Comparison of ENCODE assay signal across 11 cellular contexts in the genomic region with DNA sequence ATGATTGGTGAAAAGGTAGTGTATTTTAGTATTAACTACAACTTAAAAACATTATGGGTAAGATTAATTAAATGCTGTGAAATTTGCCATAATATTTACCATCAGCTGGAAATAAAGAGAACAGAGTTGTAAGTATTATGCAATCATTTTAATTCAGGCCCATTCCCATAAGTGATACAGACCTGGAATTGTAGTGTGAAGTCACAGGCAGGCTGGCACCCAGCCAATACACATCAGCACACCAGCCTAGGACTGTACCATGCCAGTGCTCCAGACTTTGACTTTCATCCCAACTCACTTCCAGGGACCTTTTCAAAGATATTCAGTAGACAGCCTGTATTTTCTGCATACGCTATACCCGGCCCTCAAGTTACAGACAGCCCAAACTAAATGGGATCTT.
DNase-seq lines count a peak whose midpoint lies in the region; ATAC-seq, FAIRE-seq and TF ChIP-seq lines count a peak whose summit lies in the region.
"Had no signal": no experiment of that assay in that cellular context is flagged by ENCODE, and none has a peak within 500 bp of the region (broad histone marks: within the 10 kb centered on the region; RNA-seq: fewer than 3 reads in every experiment).

No MANE protein-coding gene starts in this region.

- H2AFZ ChIP-seq in K562 (ENCODE audit: low read depth, low read length), result no peak overlapping the region
- no peak overlapping the region for H2AFZ ChIP-seq in H9 (ENCODE audit: low read length)

- in situ Hi-C loops in K562 (cut with MboI), result no loop called here

- H2BK120ac ChIP-seq in H9 (ENCODE audit: low read depth, low read length, poor library complexity, severe bottlenecking), result no peak overlapping the region

- H3T11ph ChIP-seq in H9 (ENCODE audit: low read length), result no peak overlapping the region

- H3K4me2 ChIP-seq in K562 (ENCODE audit: insufficient read depth, low read length) (no peak overlapping the region), H9 (ENCODE audit: insufficient read depth, insufficient read length, low read length) (no peak overlapping the region)

- BruUV-seq in K562 (replicated peaks; lab: Mats Ljungman, UMichigan), result no TSS peak

- no peak for TF ChIP-seq CTCF in K562 (IDR thresholded peaks at IDR 0.05 in 2 of 3, conservative IDR thresholded peaks at IDR 0.05 in 1 of 3; ENCODE audit: insufficient read depth in 2 of 3, low read depth in 1 of 3, low read length in 3 of 3)
- TF ChIP-seq CTCF in right atrium auricular region (IDR thresholded peaks at IDR 0.05), result no peak
- no peak for TF ChIP-seq CTCF in H9 (conservative IDR thresholded peaks at IDR 0.05)

- no peak overlapping the region for H2AK5ac ChIP-seq in H9 (ENCODE audit: insufficient read length, low read length)

- no peak overlapping the region for H3K4me3 Mint-ChIP-seq in H9

- H2BK15ac ChIP-seq in H9 (ENCODE audit: low read depth, low read length), result no peak overlapping the region

- ATAC-seq in K562 (no peak), HG03196 (IDR thresholded peaks at IDR 0.05; ENCODE audit: unreplicated experiment) (no peak), HG03039 (IDR thresholded peaks at IDR 0.05; ENCODE audit: unreplicated experiment) (no peak)

- H4K8ac ChIP-seq in H9 (replicated peaks; ENCODE audit: insufficient read length, low read depth, low read length), result no peak overlapping the region

- FAIRE-seq in K562 (lab: Jason Lieb, UNC), result no peak

- no peaks in the 10 kb centered on the region for H4K20me1 ChIP-seq in K562 (replicated peaks; ENCODE audit: control insufficient read depth, insufficient read depth, low read length)
- H4K20me1 ChIP-seq in H9 (ENCODE audit: control insufficient read depth, insufficient read depth, insufficient read length), result no peaks in the 10 kb centered on the region

- no peaks in the 10 kb centered on the region for H3K23me2 ChIP-seq in H9 (ENCODE audit: insufficient read length, low read depth, low read length, poor library complexity, severe bottlenecking)

- WGBS in K562 (ENCODE audit: insufficient coverage, low coverage, missing lambda C conversion rate), result 60% methylated on average over 2 of the region's 2 CpGs
- WGBS in H9 (ENCODE audit: extremely low coverage, insufficient read length, low lambda C conversion rate), result no CpG with 5 or more reads among the region's 2 CpGs

- H3K14ac ChIP-seq in H9 (ENCODE audit: insufficient read depth, low read length), result no peak overlapping the region

- no peak overlapping the region for H4K5ac ChIP-seq in H9 (ENCODE audit: insufficient read length, low read depth, low read length)

- H3K9me1 ChIP-seq in K562 (ENCODE audit: control insufficient read depth, insufficient read depth, low read length), result no peaks in the 10 kb centered on the region

- TF ChIP-seq POLR2A in K562 (conservative IDR thresholded peaks at IDR 0.05), result no peak

- H3K79me1 ChIP-seq in H9 (ENCODE audit: insufficient read depth, low read depth, low read length, poor library complexity, severe bottlenecking), result no peaks in the 10 kb centered on the region

- H3K4me1 Mint-ChIP-seq in H9, result peaks cover 10 to 12% of the 10 kb centered on the region in 2 experiments

- TF ChIP-seq RAD21 in K562 (CRISPR knock-in tag; conservative IDR thresholded peaks at IDR 0.05 in 1 of 2, IDR thresholded peaks at IDR 0.05 in 1 of 2), result no peak

- H3K4ac ChIP-seq in H9 (ENCODE audit: low read depth, low read length), result no peak overlapping the region

- no peak for TF ChIP-seq EP300 in K562 (IDR thresholded peaks at IDR 0.05; ENCODE audit: low read length)

- intact Hi-C loops in K562 (cut with micrococcal nuclease), result no loop called here

- peaks cover 0 to 15% of the 10 kb centered on the region in 2 experiments; a peak in 3 of 5 replicates for H3K4me1 ChIP-seq in K562 (replicated peaks in 1 of 2; ENCODE audit: control insufficient read depth in 2 of 2, insufficient read depth in 2 of 2, low read length in 2 of 2)
- H3K4me1 ChIP-seq in right atrium auricular region, result peaks cover 0 to 55% of the 10 kb centered on the region in 2 donors
- peaks cover 16 to 40% (median 33%) of the 10 kb centered on the region in 3 donors for H3K4me1 ChIP-seq in skeletal muscle tissue (ENCODE audit: control insufficient read depth in 3 of 3, insufficient read depth in 3 of 3, low read length in 3 of 3)
- H3K4me1 ChIP-seq in H9 (ENCODE audit: insufficient read depth, low read length), result no peaks in the 10 kb centered on the region

- H3K36me3 ChIP-seq in K562 (ENCODE audit: control insufficient read depth, insufficient read depth, low read length) (no peaks in the 10 kb centered on the region), right atrium auricular region (no peaks in the 10 kb centered on the region), skeletal muscle tissue (ENCODE audit: control insufficient read depth in 3 of 3, insufficient read depth in 3 of 3, low read length in 3 of 3) (no peaks in the 10 kb centered on the region)

- H3K18ac ChIP-seq in H9 (ENCODE audit: insufficient read length, low read depth, low read length), result no peak overlapping the region

- H3K9ac ChIP-seq in K562 (ENCODE audit: insufficient read depth in 1 of 2, low read depth in 2 of 2, low read length in 2 of 2), result no peak overlapping the region
- no peak overlapping the region for H3K9ac ChIP-seq in skeletal muscle tissue (ENCODE audit: low read depth in 1 of 3, low read length in 3 of 3)
- H3K9ac ChIP-seq in H9 (ENCODE audit: extremely low read depth, insufficient read length, low read length), result no peak overlapping the region

- POLR2A ChIA-PET in K562 (lab: Yijun Ruan, JAX), result interaction anchor here (1.1 kb wide), 2 partner anchors 10 to 13 kb away, joined by 3 read pairs; no protein-coding TSS in a partner anchor

- no peaks in the 10 kb centered on the region for H3K27me3 ChIP-seq in K562 (ENCODE audit: control insufficient read depth in 2 of 2, insufficient read depth in 2 of 2, low read length in 2 of 2)
- H3K27me3 ChIP-seq in right atrium auricular region, result no peaks in the 10 kb centered on the region
- no peaks in the 10 kb centered on the region for H3K27me3 ChIP-seq in skeletal muscle tissue (ENCODE audit: control insufficient read depth in 3 of 3, insufficient read depth in 3 of 3, low read length in 3 of 3)
- no peaks in the 10 kb centered on the region for H3K27me3 ChIP-seq in H9 (ENCODE audit: insufficient read depth, low read length)

- no peak overlapping the region for H2BK5ac ChIP-seq in H9 (ENCODE audit: insufficient read length, low read length)

- DNase-seq in HT-29 (ENCODE audit: low spot score), result peak; percentile 60
- DNase-seq in K562 (ENCODE audit: extremely low read depth in 1 of 4, low spot score in 3 of 4), result no peak
- DNase-seq in right atrium auricular region (ENCODE audit: low spot score), result peak; percentile 67
- no peak for DNase-seq in H9
- DNase-seq in NK-92 treated with Interleukin-12 subunit alpha and Interleukin-12 subunit beta, amount 100 ng/mL, for 24 hours (lab: John Stamatoyannopoulos, UW), result no peak
- DNase-seq: NCI-H2029; stimulated activated CD4-positive, alpha-beta T cell treated with anti-CD3 and anti-CD28 coated beads, Interleukin-2, amount 100 ng/mL, for 24 hours; T-helper 9 cell had no signal

- H3K4me3 ChIP-seq in K562 (no peak overlapping the region), right atrium auricular region (no peak overlapping the region), skeletal muscle tissue (ENCODE audit: low read length in 3 of 3) (no peak overlapping the region)

- H3K9me3 ChIP-seq in K562 (replicated peaks; ENCODE audit: control insufficient read depth, insufficient read depth, low read depth, low read length) (no peaks in the 10 kb centered on the region), right atrium auricular region (no peaks in the 10 kb centered on the region), skeletal muscle tissue (ENCODE audit: control insufficient read depth in 3 of 3, low read length in 3 of 3) (no peaks in the 10 kb centered on the region), H9 (ENCODE audit: control insufficient read depth, low read depth, low read length) (no peaks in the 10 kb centered on the region)

- H3K56ac ChIP-seq in H9 (ENCODE audit: insufficient read length, low read depth, low read length), result no peak overlapping the region

- no peaks in the 10 kb centered on the region for H3K36me3 Mint-ChIP-seq in H9 (ENCODE audit: insufficient read depth in 1 of 3, low read depth in 3 of 3)

- CTCF ChIA-PET in K562 (lab: Yijun Ruan, JAX; ENCODE audit: low intra/inter-chr PET ratio), result interaction anchor here (1.3 kb wide), 1 partner anchor 172 kb away, joined by 3 read pairs; no protein-coding TSS in a partner anchor

- H3K27me3 Mint-ChIP-seq in H9 (ENCODE audit: low read depth), result no peaks in the 10 kb centered on the region

- H3K23ac ChIP-seq in H9 (ENCODE audit: insufficient read length, low read depth, low read length), result no peak overlapping the region

- H3K79me2 ChIP-seq in K562 (ENCODE audit: control insufficient read depth, insufficient read depth, low read length) (no peaks in the 10 kb centered on the region), H9 (ENCODE audit: insufficient read depth, low read length) (no peaks in the 10 kb centered on the region)

- H2BK20ac ChIP-seq in H9 (ENCODE audit: low read depth, low read length, poor library complexity, severe bottlenecking), result no peak overlapping the region

- H2BK12ac ChIP-seq in H9 (ENCODE audit: insufficient read length, low read depth, low read length), result no peak overlapping the region

- H3K27ac ChIP-seq in K562 (ENCODE audit: extremely low read depth, low read depth, low read length) (no peak overlapping the region), right atrium auricular region (peak overlapping the region; percentile 82 to 91), skeletal muscle tissue (ENCODE audit: low read depth, low read length) (peak overlapping the region; percentile 79), H9 (ENCODE audit: insufficient read length, low read depth, low read length) (no peak overlapping the region)

- no peak overlapping the region for H3K27ac Mint-ChIP-seq in H9

- H3K9me3 Mint-ChIP-seq in H9, result no peaks in the 10 kb centered on the region; a peak in 1 of 5 replicates

- no peak overlapping the region for H4K91ac ChIP-seq in H9 (ENCODE audit: insufficient read length, low read depth, low read length)

TF ChIP-seq in K562, 482 proteins besides CTCF, POLR2A, EP300 and RAD21 (continues in another document):
- TF ChIP-seq, protein P1, sequence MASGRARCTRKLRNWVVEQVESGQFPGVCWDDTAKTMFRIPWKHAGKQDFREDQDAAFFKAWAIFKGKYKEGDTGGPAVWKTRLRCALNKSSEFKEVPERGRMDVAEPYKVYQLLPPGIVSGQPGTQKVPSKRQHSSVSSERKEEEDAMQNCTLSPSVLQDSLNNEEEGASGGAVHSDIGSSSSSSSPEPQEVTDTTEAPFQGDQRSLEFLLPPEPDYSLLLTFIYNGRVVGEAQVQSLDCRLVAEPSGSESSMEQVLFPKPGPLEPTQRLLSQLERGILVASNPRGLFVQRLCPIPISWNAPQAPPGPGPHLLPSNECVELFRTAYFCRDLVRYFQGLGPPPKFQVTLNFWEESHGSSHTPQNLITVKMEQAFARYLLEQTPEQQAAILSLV (tag; IDR thresholded peaks at IDR 0.05), result no peak
- peak; percentile 88 for TF ChIP-seq NFIC (IDR thresholded peaks at IDR 0.05)
- TF ChIP-seq CEBPG (CRISPR knock-in tag; IDR thresholded peaks at IDR 0.05), result no peak
- TF ChIP-seq CEBPG (tag; conservative IDR thresholded peaks at IDR 0.05 in 1 of 2, IDR thresholded peaks at IDR 0.05 in 1 of 2), result peak; percentile 62 to 94
- peak; percentile 81 for TF ChIP-seq CEBPB (tag; IDR thresholded peaks at IDR 0.05)
- no peak for TF ChIP-seq THRAP3 (IDR thresholded peaks at IDR 0.05; ENCODE audit: borderline replicate concordance)

Comparison
In these comparisons a context has a peak if more than half of its experiments do, and no peak if none do; other contexts are left out.
1. DNase-seq: peak in HT-29 (single experiment) and right atrium auricular region (single experiment); none in K562 (0 of 4), H9 (single experiment) and NK-92 treated with Interleukin-12 subunit alpha and Interleukin-12 subunit beta, amount 100 ng/mL, for 24 hours (single experiment).
2. H3K27ac ChIP-seq: peak in right atrium auricular region (2 of 2) and skeletal muscle tissue (single experiment); none in K562 (single experiment) and H9 (single experiment).